Comparison of ENCODE assay signal across 1 cellular context in genomic region chr1:58979677-58980076, GRCh38.
TF ChIP-seq lines count a peak whose summit lies in the region.

No MANE protein-coding gene starts in this region.

TF ChIP-seq in K562, 482 proteins besides CTCF, POLR2A, EP300 and RAD21 (continued from another document):
- TF ChIP-seq SNAPC5 (CRISPR knock-in tag; IDR thresholded peaks at IDR 0.05) (no peak), ZNF431 (CRISPR knock-in tag; IDR thresholded peaks at IDR 0.05) (no peak), STAT5B (CRISPR knock-in tag; IDR thresholded peaks at IDR 0.05) (no peak), GATA2 (CRISPR knock-in tag; IDR thresholded peaks at IDR 0.05) (0 out of 2 replicates have a peak, but pooled peaks have one; percentile 17), TARDBP (IDR thresholded peaks at IDR 0.05) (no peak), RFX5 (IDR thresholded peaks at IDR 0.05; ENCODE audit: low read depth, low read length) (no peak), ZNF146 (CRISPR knock-in tag; IDR thresholded peaks at IDR 0.05; ENCODE audit: unreplicated experiment) (no peak), BCOR (IDR thresholded peaks at IDR 0.05) (no peak), CREBBP (IDR thresholded peaks at IDR 0.05; ENCODE audit: low read depth, low read length) (no peak), SAFB (IDR thresholded peaks at IDR 0.05; ENCODE audit: borderline replicate concordance, low read depth, low read length) (no peak), NRF1 (conservative IDR thresholded peaks at IDR 0.05 in 1 of 2, IDR thresholded peaks at IDR 0.05 in 1 of 2) (no peak), ATF6 (CRISPR knock-in tag; IDR thresholded peaks at IDR 0.05) (no peak), KHSRP (IDR thresholded peaks at IDR 0.05) (no peak), DPF2 (IDR thresholded peaks at IDR 0.05) (0 out of 2 replicates have a peak, but pooled peaks have one; percentile 19), RCOR1 (IDR thresholded peaks at IDR 0.05; ENCODE audit: borderline replicate concordance in 1 of 2, low read depth in 2 of 2, low read length in 2 of 2) (0 out of 4 replicates have a peak, but pooled peaks of 1 of the 2 experiments have one; percentile 32), TFAM (CRISPR knock-in tag; conservative IDR thresholded peaks at IDR 0.05) (no peak), RBM39 (optimal IDR thresholded peaks at IDR 0.05; ENCODE audit: low read depth, low read length) (no peak), ZNF197 (CRISPR knock-in tag; IDR thresholded peaks at IDR 0.05; ENCODE audit: low read depth) (no peak), FOXJ3 (CRISPR knock-in tag; IDR thresholded peaks at IDR 0.05) (no peak), SMAD1 (IDR thresholded peaks at IDR 0.05; ENCODE audit: low read depth, low read length, partially characterized antibody) (no peak), WHSC1 (IDR thresholded peaks at IDR 0.05; ENCODE audit: low read length) (no peak), ARID2 (IDR thresholded peaks at IDR 0.05) (no peak), NR0B1 (IDR thresholded peaks at IDR 0.05; ENCODE audit: partially characterized antibody) (no peak), TAF7 (tag; IDR thresholded peaks at IDR 0.05) (no peak), MGA (IDR thresholded peaks at IDR 0.05) (no peak), GTF2A2 (tag; IDR thresholded peaks at IDR 0.05) (no peak), FIP1L1 (IDR thresholded peaks at IDR 0.05; ENCODE audit: low read depth, low read length, poor library complexity, severe bottlenecking) (no peak), CREB5 (CRISPR knock-in tag; IDR thresholded peaks at IDR 0.05) (no peak), HNRNPL (IDR thresholded peaks at IDR 0.05; ENCODE audit: low read depth, low read length) (no peak), ZNF217 (CRISPR knock-in tag; IDR thresholded peaks at IDR 0.05) (no peak), RNF2 (IDR thresholded peaks at IDR 0.05) (no peak), HNRNPUL1 (IDR thresholded peaks at IDR 0.05; ENCODE audit: low read length) (no peak)
